ENCODE assay signal across 13 cellular contexts in the genomic region with DNA sequence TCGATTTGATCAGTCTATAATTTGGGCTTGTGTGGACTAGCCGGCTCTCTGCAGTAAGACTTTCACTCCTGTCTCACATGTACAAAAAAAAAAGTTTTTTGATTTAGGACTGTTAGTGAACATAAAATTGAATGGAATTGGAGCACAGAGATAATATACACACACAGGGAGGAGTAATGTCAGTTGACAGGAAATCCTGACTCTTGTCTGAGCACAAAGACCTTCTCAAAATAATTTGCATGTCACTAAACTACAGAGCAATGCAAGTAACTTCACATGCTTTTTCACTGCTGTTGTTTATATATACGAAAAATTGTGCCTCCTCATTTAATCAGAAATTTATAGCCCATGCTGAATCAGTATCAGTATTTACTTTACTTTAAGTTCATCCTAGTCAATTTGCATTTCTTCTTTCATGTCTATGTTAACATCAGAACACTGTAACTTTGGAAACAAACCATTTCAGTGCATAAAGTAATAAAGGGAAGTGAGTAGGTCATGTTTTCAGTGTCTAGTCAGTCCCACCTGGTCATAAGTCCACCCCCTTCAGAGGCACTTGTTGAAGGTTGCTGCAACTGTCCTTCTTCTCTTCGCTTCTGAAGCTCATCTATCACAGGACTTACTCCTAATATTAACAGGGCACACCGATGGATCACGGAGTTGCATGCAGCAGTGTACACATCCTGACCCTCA.
A peak's percentile ranks its signal among the peaks of the same experiment; 100 is the strongest.
DNase-seq lines count a peak whose midpoint lies in the region; ATAC-seq, FAIRE-seq and TF ChIP-seq lines count a peak whose summit lies in the region.
"Had no signal": no experiment of that assay in that cellular context is flagged by ENCODE, and none has a peak within 500 bp of the region (broad histone marks: within the 10 kb centered on the region; RNA-seq: fewer than 3 reads in every experiment).

No MANE protein-coding gene starts in this region.

- TF ChIP-seq RAD21 in GM12878 (IDR thresholded peaks at IDR 0.05; ENCODE audit: insufficient read depth, low read depth, low read length), result no peak

- H3K4me3 ChIP-seq in GM12878, result no peak overlapping the region
- no peak overlapping the region for H3K4me3 ChIP-seq in right atrium auricular region

- 58% methylated on average over 6 of the region's 6 CpGs for WGBS in GM12878 (ENCODE audit: insufficient coverage, insufficient replicate concordance, low lambda C conversion rate, missing lambda C conversion rate)

- no peak for TF ChIP-seq POLR2A in GM12878 (IDR thresholded peaks at IDR 0.05; ENCODE audit: low read depth, low read length)

- no peak overlapping the region for H2AFZ ChIP-seq in GM12878 (ENCODE audit: control insufficient read depth, low read depth, low read length)

- in situ Hi-C loops in GM13976 (cut with MboI; ENCODE audit: low sequenced_read_pairs, unreplicated experiment) (no loop called here), GM12878 (cut with MboI) (no loop called here)

- RAD21 ChIA-PET in GM12878 (lab: Charles Lee; ENCODE audit: unreplicated experiment), result no interaction called here

- ATAC-seq in GM19395 (IDR thresholded peaks at IDR 0.05; ENCODE audit: unreplicated experiment), result peak; percentile 78
- peak; percentile 81 for ATAC-seq in HG03103 (IDR thresholded peaks at IDR 0.05; ENCODE audit: low read depth, unreplicated experiment)
- peak; percentile 87 for ATAC-seq in GM12878
- ATAC-seq: stimulated activated effector memory CD8-positive, alpha-beta T cell treated with anti-CD3 and anti-CD28 coated beads, Interleukin-12 subunit alpha, Interleukin-12 subunit beta, amount 100 ng/mL, for 72 hours had no signal

- H3K27ac ChIP-seq in GM12878 (ENCODE audit: control insufficient read depth, insufficient read depth) (peak overlapping the region; percentile 48; the same call in 1 of the 2 replicates), right atrium auricular region (no peak overlapping the region)
- H3K27ac ChIP-seq: brain microvascular endothelial cell had no signal

- BruUV-seq in GM12878 (replicated peaks; lab: Mats Ljungman, UMichigan), result no TSS peak

- no peak for TF ChIP-seq CTCF in GM13976 (IDR thresholded peaks at IDR 0.05; ENCODE audit: borderline replicate concordance, control extremely low read depth, extremely low read depth, insufficient read depth, missing control alignments)
- TF ChIP-seq CTCF in GM12878 (IDR thresholded peaks at IDR 0.05 in 2 of 3, conservative IDR thresholded peaks at IDR 0.05 in 1 of 3; ENCODE audit: control insufficient read depth in 2 of 3, extremely low read depth in 1 of 3, insufficient read depth in 1 of 3, low read depth in 3 of 3, low read length in 3 of 3), result no peak
- no peak for TF ChIP-seq CTCF in right atrium auricular region (IDR thresholded peaks at IDR 0.05)

- H3K36me3 ChIP-seq in GM12878 (ENCODE audit: control insufficient read depth in 2 of 2, insufficient read depth in 2 of 2, low read length in 1 of 2), result peaks cover 6 to 22% of the 10 kb centered on the region in 2 experiments
- H3K36me3 ChIP-seq in right atrium auricular region, result peaks cover 51% of the 10 kb centered on the region

- POLR2A ChIA-PET in GM12878 (lab: Charles Lee), result no interaction called here

- SMC1A ChIA-PET in GM12878 (lab: Charles Lee; ENCODE audit: uncharacterized antibody, unreplicated experiment), result interaction anchor here (0.7 kb wide), 1 partner anchor 108 kb away, joined by 3 read pairs; no protein-coding TSS in a partner anchor

- peaks cover 13% of the 10 kb centered on the region for H3K4me1 ChIP-seq in GM12878 (ENCODE audit: control insufficient read depth, insufficient read depth, low read length)
- H3K4me1 ChIP-seq in right atrium auricular region, result peaks cover 0 to 5% of the 10 kb centered on the region in 2 donors

- H3K9me3 ChIP-seq in GM12878 (replicated peaks; ENCODE audit: control insufficient read depth, insufficient read depth, low read length), result no peaks in the 10 kb centered on the region
- no peaks in the 10 kb centered on the region for H3K9me3 ChIP-seq in right atrium auricular region

- H3K27me3 ChIP-seq in GM12878 (replicated peaks in 1 of 2; ENCODE audit: control insufficient read depth in 2 of 2, insufficient read depth in 2 of 2, low read length in 1 of 2), result no peaks in the 10 kb centered on the region
- H3K27me3 ChIP-seq in right atrium auricular region, result no peaks in the 10 kb centered on the region
- H3K27me3 ChIP-seq: brain microvascular endothelial cell had no signal

- H3K4me2 ChIP-seq in GM12878 (ENCODE audit: control insufficient read depth, insufficient read depth), result peak overlapping the region; percentile 50

- intact Hi-C loops in GM12878 (cut with micrococcal nuclease; ENCODE audit: unreplicated experiment), result no loop called here

- DNase-seq in GM13976 (ENCODE audit: low spot score) (peak; percentile 42), GM12878 (ENCODE audit: low read depth, low spot score) (peak; percentile 30), right atrium auricular region (ENCODE audit: low spot score) (no peak), SIG-M5 treated with dmso at 0.1 percent for 504 hours (lab: John Stamatoyannopoulos, UW; ENCODE audit: unreplicated experiment) (no peak), midbrain (lab: John Stamatoyannopoulos, UW) (no peak)
- DNase-seq in activated CD4-positive, alpha-beta T cell treated with anti-CD3 and anti-CD28 coated beads, Interleukin-2, amount 50 U/mL, for 4 hours, result no peak
- DNase-seq: activated CD8-positive, alpha-beta memory T cell treated with anti-CD3 and anti-CD28 coated beads, Interleukin-2, amount 50 U/mL, for 4 hours; brain microvascular endothelial cell; DMS 273 treated with DMSO at 0.1 percent for 48 hours; NCI-H774 had no signal

- H4K20me1 ChIP-seq in GM12878 (ENCODE audit: control insufficient read depth, insufficient read depth), result no peaks in the 10 kb centered on the region

- peak; percentile 59 for FAIRE-seq in GM12878 (lab: Jason Lieb, UNC)

- no peak for TF ChIP-seq EP300 in GM12878 (IDR thresholded peaks at IDR 0.05; ENCODE audit: borderline replicate concordance in 1 of 2, control insufficient read depth in 1 of 2, low read depth in 2 of 2, low read length in 2 of 2)

- no peaks in the 10 kb centered on the region for H3K79me2 ChIP-seq in GM12878 (ENCODE audit: control insufficient read depth, insufficient read depth, low read length)

- CTCF ChIA-PET in GM12878 (lab: Yijun Ruan, JAX), result interaction anchor here (0.6 kb wide), 1 partner anchor 1665 kb away, joined by 3 read pairs; no protein-coding TSS in a partner anchor

- H3K9ac ChIP-seq in GM12878 (ENCODE audit: control insufficient read depth, insufficient read depth, low read length), result no peak overlapping the region; the same call in 1 of the 2 replicates

TF ChIP-seq in GM12878, 131 proteins besides CTCF, POLR2A, EP300 and RAD21:
- TF ChIP-seq NR2F1 (conservative IDR thresholded peaks at IDR 0.05) (no peak), ZNF217 (IDR thresholded peaks at IDR 0.05) (no peak), SPI1 (IDR thresholded peaks at IDR 0.05; ENCODE audit: borderline replicate concordance, insufficient read depth, low read depth, low read length) (peak; percentile 86)
- TF ChIP-seq, protein P1, sequence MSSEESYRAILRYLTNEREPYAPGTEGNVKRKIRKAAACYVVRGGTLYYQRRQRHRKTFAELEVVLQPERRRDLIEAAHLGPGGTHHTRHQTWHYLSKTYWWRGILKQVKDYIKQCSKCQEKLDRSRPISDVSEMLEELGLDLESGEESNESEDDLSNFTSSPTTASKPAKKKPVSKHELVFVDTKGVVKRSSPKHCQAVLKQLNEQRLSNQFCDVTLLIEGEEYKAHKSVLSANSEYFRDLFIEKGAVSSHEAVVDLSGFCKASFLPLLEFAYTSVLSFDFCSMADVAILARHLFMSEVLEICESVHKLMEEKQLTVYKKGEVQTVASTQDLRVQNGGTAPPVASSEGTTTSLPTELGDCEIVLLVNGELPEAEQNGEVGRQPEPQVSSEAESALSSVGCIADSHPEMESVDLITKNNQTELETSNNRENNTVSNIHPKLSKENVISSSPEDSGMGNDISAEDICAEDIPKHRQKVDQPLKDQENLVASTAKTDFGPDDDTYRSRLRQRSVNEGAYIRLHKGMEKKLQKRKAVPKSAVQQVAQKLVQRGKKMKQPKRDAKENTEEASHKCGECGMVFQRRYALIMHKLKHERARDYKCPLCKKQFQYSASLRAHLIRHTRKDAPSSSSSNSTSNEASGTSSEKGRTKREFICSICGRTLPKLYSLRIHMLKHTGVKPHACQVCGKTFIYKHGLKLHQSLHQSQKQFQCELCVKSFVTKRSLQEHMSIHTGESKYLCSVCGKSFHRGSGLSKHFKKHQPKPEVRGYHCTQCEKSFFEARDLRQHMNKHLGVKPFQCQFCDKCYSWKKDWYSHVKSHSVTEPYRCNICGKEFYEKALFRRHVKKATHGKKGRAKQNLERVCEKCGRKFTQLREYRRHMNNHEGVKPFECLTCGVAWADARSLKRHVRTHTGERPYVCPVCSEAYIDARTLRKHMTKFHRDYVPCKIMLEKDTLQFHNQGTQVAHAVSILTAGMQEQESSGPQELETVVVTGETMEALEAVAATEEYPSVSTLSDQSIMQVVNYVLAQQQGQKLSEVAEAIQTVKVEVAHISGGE (CRISPR knock-in tag; IDR thresholded peaks at IDR 0.05), result no peak

Comparison
In these comparisons a context has a peak if more than half of its experiments do, and no peak if none do; other contexts are left out.
1. DNase-seq: peak in GM13976 (single experiment) and GM12878 (single experiment); none in right atrium auricular region (single experiment), SIG-M5 treated with dmso at 0.1 percent for 504 hours (single experiment), midbrain (single experiment) and activated CD4-positive, alpha-beta T cell treated with anti-CD3 and anti-CD28 coated beads, Interleukin-2, amount 50 U/mL, for 4 hours (0 of 2).
2. Peak in every context shown above with its lines, with median percentiles within 50 percentile points of each other: ATAC-seq.